ENCODE assay signal across 1 cellular context in genomic region chr1:15573477-15573876, GRCh38.
TF ChIP-seq lines count a peak whose summit lies in the region.

No MANE protein-coding gene starts in this region.

TF ChIP-seq in GM23338, 12 proteins besides CTCF, POLR2A, EP300 and RAD21 (continued from another document):
- TF ChIP-seq, protein P1, sequence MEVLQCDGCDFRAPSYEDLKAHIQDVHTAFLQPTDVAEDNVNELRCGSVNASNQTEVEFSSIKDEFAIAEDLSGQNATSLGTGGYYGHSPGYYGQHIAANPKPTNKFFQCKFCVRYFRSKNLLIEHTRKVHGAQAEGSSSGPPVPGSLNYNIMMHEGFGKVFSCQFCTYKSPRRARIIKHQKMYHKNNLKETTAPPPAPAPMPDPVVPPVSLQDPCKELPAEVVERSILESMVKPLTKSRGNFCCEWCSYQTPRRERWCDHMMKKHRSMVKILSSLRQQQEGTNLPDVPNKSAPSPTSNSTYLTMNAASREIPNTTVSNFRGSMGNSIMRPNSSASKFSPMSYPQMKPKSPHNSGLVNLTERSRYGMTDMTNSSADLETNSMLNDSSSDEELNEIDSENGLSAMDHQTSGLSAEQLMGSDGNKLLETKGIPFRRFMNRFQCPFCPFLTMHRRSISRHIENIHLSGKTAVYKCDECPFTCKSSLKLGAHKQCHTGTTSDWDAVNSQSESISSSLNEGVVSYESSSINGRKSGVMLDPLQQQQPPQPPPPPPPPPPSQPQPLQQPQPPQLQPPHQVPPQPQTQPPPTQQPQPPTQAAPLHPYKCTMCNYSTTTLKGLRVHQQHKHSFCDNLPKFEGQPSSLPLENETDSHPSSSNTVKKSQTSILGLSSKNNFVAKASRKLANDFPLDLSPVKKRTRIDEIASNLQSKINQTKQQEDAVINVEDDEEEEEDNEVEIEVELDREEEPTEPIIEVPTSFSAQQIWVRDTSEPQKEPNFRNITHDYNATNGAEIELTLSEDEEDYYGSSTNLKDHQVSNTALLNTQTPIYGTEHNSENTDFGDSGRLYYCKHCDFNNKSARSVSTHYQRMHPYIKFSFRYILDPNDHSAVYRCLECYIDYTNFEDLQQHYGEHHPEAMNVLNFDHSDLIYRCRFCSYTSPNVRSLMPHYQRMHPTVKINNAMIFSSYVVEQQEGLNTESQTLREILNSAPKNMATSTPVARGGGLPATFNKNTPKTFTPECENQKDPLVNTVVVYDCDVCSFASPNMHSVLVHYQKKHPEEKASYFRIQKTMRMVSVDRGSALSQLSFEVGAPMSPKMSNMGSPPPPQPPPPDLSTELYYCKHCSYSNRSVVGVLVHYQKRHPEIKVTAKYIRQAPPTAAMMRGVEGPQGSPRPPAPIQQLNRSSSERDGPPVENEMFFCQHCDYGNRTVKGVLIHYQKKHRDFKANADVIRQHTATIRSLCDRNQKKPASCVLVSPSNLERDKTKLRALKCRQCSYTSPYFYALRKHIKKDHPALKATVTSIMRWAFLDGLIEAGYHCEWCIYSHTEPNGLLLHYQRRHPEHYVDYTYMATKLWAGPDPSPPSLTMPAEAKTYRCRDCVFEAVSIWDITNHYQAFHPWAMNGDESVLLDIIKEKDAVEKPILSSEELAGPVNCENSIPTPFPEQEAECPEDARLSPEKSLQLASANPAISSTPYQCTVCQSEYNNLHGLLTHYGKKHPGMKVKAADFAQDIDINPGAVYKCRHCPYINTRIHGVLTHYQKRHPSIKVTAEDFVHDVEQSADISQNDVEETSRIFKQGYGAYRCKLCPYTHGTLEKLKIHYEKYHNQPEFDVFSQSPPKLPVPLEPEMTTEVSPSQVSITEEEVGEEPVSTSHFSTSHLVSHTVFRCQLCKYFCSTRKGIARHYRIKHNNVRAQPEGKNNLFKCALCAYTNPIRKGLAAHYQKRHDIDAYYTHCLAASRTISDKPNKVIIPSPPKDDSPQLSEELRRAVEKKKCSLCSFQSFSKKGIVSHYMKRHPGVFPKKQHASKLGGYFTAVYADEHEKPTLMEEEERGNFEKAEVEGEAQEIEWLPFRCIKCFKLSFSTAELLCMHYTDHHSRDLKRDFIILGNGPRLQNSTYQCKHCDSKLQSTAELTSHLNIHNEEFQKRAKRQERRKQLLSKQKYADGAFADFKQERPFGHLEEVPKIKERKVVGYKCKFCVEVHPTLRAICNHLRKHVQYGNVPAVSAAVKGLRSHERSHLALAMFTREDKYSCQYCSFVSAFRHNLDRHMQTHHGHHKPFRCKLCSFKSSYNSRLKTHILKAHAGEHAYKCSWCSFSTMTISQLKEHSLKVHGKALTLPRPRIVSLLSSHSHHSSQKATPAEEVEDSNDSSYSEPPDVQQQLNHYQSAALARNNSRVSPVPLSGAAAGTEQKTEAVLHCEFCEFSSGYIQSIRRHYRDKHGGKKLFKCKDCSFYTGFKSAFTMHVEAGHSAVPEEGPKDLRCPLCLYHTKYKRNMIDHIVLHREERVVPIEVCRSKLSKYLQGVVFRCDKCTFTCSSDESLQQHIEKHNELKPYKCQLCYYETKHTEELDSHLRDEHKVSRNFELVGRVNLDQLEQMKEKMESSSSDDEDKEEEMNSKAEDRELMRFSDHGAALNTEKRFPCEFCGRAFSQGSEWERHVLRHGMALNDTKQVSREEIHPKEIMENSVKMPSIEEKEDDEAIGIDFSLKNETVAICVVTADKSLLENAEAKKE (CRISPR knock-in tag; IDR thresholded peaks at IDR 0.05): no peak
- TF ChIP-seq NANOG (IDR thresholded peaks at IDR 0.05; ENCODE audit: borderline replicate concordance) (no peak), CREB1 (CRISPR knock-in tag; IDR thresholded peaks at IDR 0.05; ENCODE audit: low read depth) (no peak), ZNF114 (CRISPR knock-in tag; IDR thresholded peaks at IDR 0.05) (no peak), EZH2phosphoT487 (IDR thresholded peaks at IDR 0.05; ENCODE audit: unreplicated experiment) (no peak), POLR2AphosphoS5 (IDR thresholded peaks at IDR 0.05; ENCODE audit: low read depth) (no peak)
- TF ChIP-seq, protein P2, sequence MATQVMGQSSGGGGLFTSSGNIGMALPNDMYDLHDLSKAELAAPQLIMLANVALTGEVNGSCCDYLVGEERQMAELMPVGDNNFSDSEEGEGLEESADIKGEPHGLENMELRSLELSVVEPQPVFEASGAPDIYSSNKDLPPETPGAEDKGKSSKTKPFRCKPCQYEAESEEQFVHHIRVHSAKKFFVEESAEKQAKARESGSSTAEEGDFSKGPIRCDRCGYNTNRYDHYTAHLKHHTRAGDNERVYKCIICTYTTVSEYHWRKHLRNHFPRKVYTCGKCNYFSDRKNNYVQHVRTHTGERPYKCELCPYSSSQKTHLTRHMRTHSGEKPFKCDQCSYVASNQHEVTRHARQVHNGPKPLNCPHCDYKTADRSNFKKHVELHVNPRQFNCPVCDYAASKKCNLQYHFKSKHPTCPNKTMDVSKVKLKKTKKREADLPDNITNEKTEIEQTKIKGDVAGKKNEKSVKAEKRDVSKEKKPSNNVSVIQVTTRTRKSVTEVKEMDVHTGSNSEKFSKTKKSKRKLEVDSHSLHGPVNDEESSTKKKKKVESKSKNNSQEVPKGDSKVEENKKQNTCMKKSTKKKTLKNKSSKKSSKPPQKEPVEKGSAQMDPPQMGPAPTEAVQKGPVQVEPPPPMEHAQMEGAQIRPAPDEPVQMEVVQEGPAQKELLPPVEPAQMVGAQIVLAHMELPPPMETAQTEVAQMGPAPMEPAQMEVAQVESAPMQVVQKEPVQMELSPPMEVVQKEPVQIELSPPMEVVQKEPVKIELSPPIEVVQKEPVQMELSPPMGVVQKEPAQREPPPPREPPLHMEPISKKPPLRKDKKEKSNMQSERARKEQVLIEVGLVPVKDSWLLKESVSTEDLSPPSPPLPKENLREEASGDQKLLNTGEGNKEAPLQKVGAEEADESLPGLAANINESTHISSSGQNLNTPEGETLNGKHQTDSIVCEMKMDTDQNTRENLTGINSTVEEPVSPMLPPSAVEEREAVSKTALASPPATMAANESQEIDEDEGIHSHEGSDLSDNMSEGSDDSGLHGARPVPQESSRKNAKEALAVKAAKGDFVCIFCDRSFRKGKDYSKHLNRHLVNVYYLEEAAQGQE (IDR thresholded peaks at IDR 0.05; ENCODE audit: unreplicated experiment): no peak
TF ChIP-seq in GM23338: peak in this region for 0.
